Comparison of ENCODE assay signal across 8 cellular contexts in genomic region chr9:38516273-38516672, GRCh38.
DNase-seq lines count a peak whose midpoint lies in the region; FAIRE-seq and TF ChIP-seq lines count a peak whose summit lies in the region.
"Not testable (repeated sequence)": the region's sequence is repeated elsewhere in the genome, so short reads cannot be mapped to it uniquely, and the experiment has no call there.

No MANE protein-coding gene starts in this region.

- not testable (repeated sequence) for H3K4me1 ChIP-seq in ACC112 (ENCODE audit: control insufficient read depth, insufficient read depth, low read length, unreplicated experiment); OCI-LY3 (ENCODE audit: low read length); H1 (replicated peaks in 1 of 4; ENCODE audit: control insufficient read depth in 3 of 4, insufficient read depth in 4 of 4, low read length in 3 of 4)

- H3K4me3 Mint-ChIP-seq in activated CD4-positive, alpha-beta memory T cell treated with anti-CD3 and anti-CD28 coated beads, Interleukin-2, amount 10 ng/mL, durations not matched to agents 7 days and 5 days, result not testable (repeated sequence)
- H3K4me3 Mint-ChIP-seq in immature natural killer cell, result peak overlapping the region in 3 of 5 donors; percentile 6 to 58 (median 54)

- H3K4ac ChIP-seq in H1 (replicated peaks; ENCODE audit: insufficient read length, low read depth, low read length), result not testable (repeated sequence)

- not testable (repeated sequence) for H3K79me2 ChIP-seq in ACC112 (ENCODE audit: control insufficient read depth, insufficient read depth, low read length, unreplicated experiment); OCI-LY3 (ENCODE audit: low read length); H1 (ENCODE audit: control insufficient read depth in 1 of 2, insufficient read depth in 2 of 2, low read length in 2 of 2)

- H4K91ac ChIP-seq in H1 (replicated peaks; ENCODE audit: insufficient read length, low read length), result not testable (repeated sequence)

- not testable (repeated sequence) for TF ChIP-seq CTCF in OCI-LY3 (IDR thresholded peaks at IDR 0.05; ENCODE audit: low read depth, low read length); H1 (IDR thresholded peaks at IDR 0.05; ENCODE audit: control extremely low read depth in 1 of 3, insufficient read depth in 1 of 3, low read depth in 1 of 3, low read length in 3 of 3)

- not testable (repeated sequence) for H3K36me3 ChIP-seq in ACC112 (ENCODE audit: insufficient read depth, low read length); OCI-LY3 (replicated peaks; ENCODE audit: low read depth, low read length); H1 (ENCODE audit: control insufficient read depth in 2 of 4, insufficient read depth in 4 of 4, low read length in 3 of 4)

- CTCF ChIA-PET in activated CD4-positive, alpha-beta memory T cell treated with anti-CD3 and anti-CD28 coated beads, Interleukin-2, amount 10 ng/mL, durations not matched to agents 7 days and 5 days (lab: Charles Lee), result interaction anchor here (0.6 kb wide), 1 partner anchor 106 kb away, joined by 3 read pairs; no protein-coding TSS in a partner anchor
- CTCF ChIA-PET in H1 (lab: Charles Lee; ENCODE audit: partially characterized antibody), result not testable (repeated sequence)

- not testable (repeated sequence) for TF ChIP-seq EP300 in H1 (IDR thresholded peaks at IDR 0.05; ENCODE audit: borderline replicate concordance in 1 of 2, low read depth in 2 of 2, low read length in 2 of 2)

- H3K9me3 Mint-ChIP-seq in activated CD4-positive, alpha-beta memory T cell treated with anti-CD3 and anti-CD28 coated beads, Interleukin-2, amount 10 ng/mL, durations not matched to agents 7 days and 5 days; immature natural killer cell: not testable (repeated sequence)

- H3K27ac ChIP-seq in ACC112 (ENCODE audit: low read depth, low read length), result peak overlapping the region; percentile 35; the same call in 1 of the 2 replicates
- H3K27ac ChIP-seq in OCI-LY3 (ENCODE audit: low read length); H1 (ENCODE audit: low read depth, low read length): not testable (repeated sequence)

- not testable (repeated sequence) for H2BK5ac ChIP-seq in H1 (ENCODE audit: low read depth, low read length)

- not testable (repeated sequence) for H3K4me1 Mint-ChIP-seq in activated CD4-positive, alpha-beta memory T cell treated with anti-CD3 and anti-CD28 coated beads, Interleukin-2, amount 10 ng/mL, durations not matched to agents 7 days and 5 days; immature natural killer cell

- H3K4me2 ChIP-seq in OCI-LY3 (ENCODE audit: low read length), result peak overlapping the region; percentile 25; the same call in 1 of the 2 replicates
- H3K4me2 ChIP-seq in H1 (ENCODE audit: insufficient read depth in 1 of 2, low read depth in 2 of 2, low read length in 2 of 2), result not testable (repeated sequence)

- H3K27ac Mint-ChIP-seq in activated CD4-positive, alpha-beta memory T cell treated with anti-CD3 and anti-CD28 coated beads, Interleukin-2, amount 10 ng/mL, durations not matched to agents 7 days and 5 days, result peak overlapping the region; percentile 53
- peak overlapping the region in 5 of 6 donors; percentile 37 to 85 (median 53) for H3K27ac Mint-ChIP-seq in immature natural killer cell

- H4K5ac ChIP-seq in H1 (ENCODE audit: insufficient read length, low read depth, low read length), result not testable (repeated sequence)

- H2BK20ac ChIP-seq in H1 (ENCODE audit: low read length), result not testable (repeated sequence)

- H4K20me1 ChIP-seq in OCI-LY3 (ENCODE audit: insufficient read depth, low read length); H1 (replicated peaks in 1 of 2; ENCODE audit: control insufficient read depth in 1 of 2, insufficient read depth in 2 of 2, low read length in 2 of 2): not testable (repeated sequence)

- not testable (repeated sequence) for H3K56ac ChIP-seq in H1 (replicated peaks; ENCODE audit: insufficient read length, low read depth, low read length)

- H3K18ac ChIP-seq in H1 (ENCODE audit: extremely low read depth, low read length), result not testable (repeated sequence)

- POLR2A ChIA-PET in activated CD4-positive, alpha-beta memory T cell treated with anti-CD3 and anti-CD28 coated beads, Interleukin-2, amount 10 ng/mL, durations not matched to agents 7 days and 5 days (lab: Charles Lee); H1 (lab: Charles Lee; ENCODE audit: partially characterized antibody): not testable (repeated sequence)

- H3K4me3 ChIP-seq in ACC112 (ENCODE audit: low read depth, low read length); OCI-LY3 (ENCODE audit: low read length); H1 (ENCODE audit: extremely low read depth in 1 of 4, insufficient read depth in 2 of 4, low read depth in 3 of 4, low read length in 4 of 4); skeletal muscle cell (ENCODE audit: low read depth, low read length): not testable (repeated sequence)

- FAIRE-seq in HTR-8/SVneo (lab: Jason Lieb, UNC), result not testable (repeated sequence)
- FAIRE-seq in H1 (lab: Jason Lieb, UNC), result peak; percentile 19

- not testable (repeated sequence) for H3K9me3 ChIP-seq in OCI-LY3 (ENCODE audit: insufficient read depth, low read length); H1 (ENCODE audit: insufficient read depth in 2 of 2, low read depth in 1 of 2, low read length in 1 of 2)

- not testable (repeated sequence) for H2BK120ac ChIP-seq in H1 (replicated peaks; ENCODE audit: low read depth, low read length)

- not testable (repeated sequence) for H2AFZ ChIP-seq in ACC112 (ENCODE audit: low read length, unreplicated experiment); H1 (ENCODE audit: low read length)
- 0 out of 2 replicates have a peak overlapping the region, but pooled peaks have one; percentile 6 for H2AFZ ChIP-seq in OCI-LY3 (ENCODE audit: low read depth, low read length)

- not testable (repeated sequence) for TF ChIP-seq RAD21 in H1 (IDR thresholded peaks at IDR 0.05 in 1 of 2, conservative IDR thresholded peaks at IDR 0.05 in 1 of 2; ENCODE audit: low read depth in 2 of 2, low read length in 2 of 2)

- not testable (repeated sequence) for H3K36me3 Mint-ChIP-seq in activated CD4-positive, alpha-beta memory T cell treated with anti-CD3 and anti-CD28 coated beads, Interleukin-2, amount 10 ng/mL, durations not matched to agents 7 days and 5 days (ENCODE audit: low read depth); immature natural killer cell

- not testable (repeated sequence) for H3K9ac ChIP-seq in OCI-LY3 (ENCODE audit: low read length); H1 (replicated peaks in 1 of 4; ENCODE audit: extremely low read depth in 1 of 4, low read depth in 3 of 4, low read length in 3 of 4)

- not testable (repeated sequence) for H3K23ac ChIP-seq in H1 (ENCODE audit: insufficient read length)

- H3K27me3 Mint-ChIP-seq in activated CD4-positive, alpha-beta memory T cell treated with anti-CD3 and anti-CD28 coated beads, Interleukin-2, amount 10 ng/mL, durations not matched to agents 7 days and 5 days; immature natural killer cell (ENCODE audit: low read depth in 3 of 3): not testable (repeated sequence)

- H3K23me2 ChIP-seq in H1 (ENCODE audit: low read depth, low read length), result not testable (repeated sequence)

- not testable (repeated sequence) for H3K79me1 ChIP-seq in H1 (ENCODE audit: low read depth, low read length)

- 83% methylated on average over 3 of the region's 3 CpGs; no CpG with 5 or more reads in 1 of the 2 experiments for WGBS in H1 (ENCODE audit: extremely low coverage in 1 of 2, insufficient coverage in 1 of 2, insufficient read length in 1 of 2, insufficient replicate concordance in 2 of 2, low coverage in 1 of 2, low lambda C conversion rate in 2 of 2, missing lambda C conversion rate in 1 of 2), 2 experiments

- H2AK5ac ChIP-seq in H1 (ENCODE audit: low read depth, low read length), result not testable (repeated sequence)

- DNase-seq in EH (ENCODE audit: low read depth) (peak; percentile 54), HTR-8/SVneo (ENCODE audit: insufficient read length, low spot score) (peak; percentile 22), immature natural killer cell (peak in 1 of 3 donors; percentile 22), skeletal muscle cell (ENCODE audit: low read depth) (peak; percentile 1)
- not testable (repeated sequence) for DNase-seq in activated CD4-positive, alpha-beta memory T cell treated with anti-CD3 and anti-CD28 coated beads, Interleukin-2, amount 10 ng/mL, durations not matched to agents 7 days and 5 days; H1 (ENCODE audit: low read depth in 1 of 2, low spot score in 2 of 2)

- H4K8ac ChIP-seq in H1 (ENCODE audit: extremely low read depth, insufficient read depth, low read length), result not testable (repeated sequence)

- H3K27me3 ChIP-seq in ACC112 (ENCODE audit: insufficient read depth, low read length); OCI-LY3 (ENCODE audit: low read depth, low read length); H1 (replicated peaks in 1 of 4; ENCODE audit: control insufficient read depth in 3 of 4, extremely low read depth in 1 of 4, insufficient read depth in 3 of 4, low read length in 3 of 4): not testable (repeated sequence)

- H3K14ac ChIP-seq in H1 (ENCODE audit: insufficient read length), result not testable (repeated sequence)

- not testable (repeated sequence) for TF ChIP-seq POLR2A in H1 (IDR thresholded peaks at IDR 0.05; ENCODE audit: control extremely low read depth in 1 of 2, low read depth in 2 of 2, low read length in 2 of 2)

- not testable (repeated sequence) for H2BK12ac ChIP-seq in H1 (ENCODE audit: low read depth, low read length)

- not testable (repeated sequence) for H2BK15ac ChIP-seq in H1 (ENCODE audit: low read length)
